22 cellular contexts compared by ENCODE assay signal in the genomic region with DNA sequence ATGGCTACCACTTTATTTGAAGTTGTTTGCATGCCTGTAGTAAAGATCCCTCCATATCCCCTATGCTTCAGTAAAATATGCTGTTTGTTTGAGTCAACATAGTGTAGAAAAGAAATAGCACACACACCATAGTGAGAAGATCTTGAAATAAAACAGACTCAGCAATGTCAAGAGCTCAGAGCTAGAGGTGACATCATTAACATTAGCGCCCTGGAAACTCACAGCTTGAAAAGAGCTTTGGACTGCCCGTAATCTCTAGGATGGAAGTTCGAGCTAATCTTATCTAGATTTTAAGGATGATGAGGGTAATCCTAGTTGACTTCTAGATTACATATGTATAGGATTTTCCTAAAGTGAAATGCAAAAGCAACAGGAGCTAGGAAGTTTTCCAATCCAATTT.
"Had no signal": no experiment of that assay in that cellular context is flagged by ENCODE, and none has a peak within 500 bp of the region (broad histone marks: within the 10 kb centered on the region; RNA-seq: fewer than 3 reads in every experiment).

No MANE protein-coding gene starts in this region.

- H3K27ac ChIP-seq: coronary artery, epithelial cell of prostate, esophagus squamous epithelium, gastrocnemius medialis, heart right ventricle, left ventricle myocardium inferior, lower lobe of right lung had no signal

- H3K9me3 ChIP-seq: esophagus squamous epithelium, gastrocnemius medialis, left ventricle myocardium inferior, lower lobe of right lung had no signal

- H3K4me3 ChIP-seq: coronary artery, esophagus squamous epithelium, gastrocnemius medialis, heart right ventricle, left ventricle myocardium inferior, lower lobe of right lung had no signal

- H3K4me1 ChIP-seq: esophagus squamous epithelium, gastrocnemius medialis, heart right ventricle, left ventricle myocardium inferior, lower lobe of right lung had no signal

- ATAC-seq: effector memory CD8-positive, alpha-beta T cell; esophagus mucosa; gastrocnemius medialis; left colon; left lobe of liver; lower lobe of right lung had no signal

- H3K27me3 ChIP-seq: esophagus squamous epithelium, gastrocnemius medialis, heart right ventricle had no signal

- H3K36me3 ChIP-seq: esophagus squamous epithelium, gastrocnemius medialis, heart right ventricle, left ventricle myocardium inferior, lower lobe of right lung had no signal

- DNase-seq: dermis blood vessel endothelial cell; effector CD8-positive, alpha-beta T cell; effector memory CD8-positive, alpha-beta T cell; endodermal cell; erythroblast; esophagus squamous epithelium; foreskin fibroblast; foreskin melanocyte; gastrocnemius medialis; glutamatergic neuron; head of caudate nucleus; heart right ventricle; hippocampal formation; left colon; left ventricle myocardium inferior; lower lobe of right lung; mesenchymal stem cell; midbrain had no signal
